1 cellular context compared by ENCODE assay signal in genomic region chr2:64767670-64768425, GRCh38.
TF ChIP-seq lines count a peak whose summit lies in the region.

No MANE protein-coding gene starts in this region.

TF ChIP-seq in HepG2, 621 proteins besides CTCF, POLR2A, EP300 and RAD21 (continued from another document and continues in another):
- TF ChIP-seq ZNF318 (CRISPR knock-in tag; IDR thresholded peaks at IDR 0.05) (no peak), KDM4B (CRISPR knock-in tag; IDR thresholded peaks at IDR 0.05) (peak; percentile 30; the same call in 1 of the 2 replicates), ZNF10 (CRISPR knock-in tag; IDR thresholded peaks at IDR 0.05; ENCODE audit: borderline replicate concordance, low read depth) (no peak), ZNF143 (CRISPR knock-in tag; IDR thresholded peaks at IDR 0.05) (no peak), SOX13 (IDR thresholded peaks at IDR 0.05) (0 out of 2 replicates have a peak, but pooled peaks have one; percentile 26), SOX13 (CRISPR knock-in tag; conservative IDR thresholded peaks at IDR 0.05 in 1 of 2, IDR thresholded peaks at IDR 0.05 in 1 of 2) (peak in 1 of 2 experiments; percentile 82; a peak in 2 of 4 replicates), DMTF1 (CRISPR knock-in tag; IDR thresholded peaks at IDR 0.05) (no peak), BHLHE40 (IDR thresholded peaks at IDR 0.05; ENCODE audit: low read length) (no peak), AHDC1 (CRISPR knock-in tag; IDR thresholded peaks at IDR 0.05; ENCODE audit: borderline replicate concordance) (no peak), ZBTB1 (CRISPR knock-in tag; IDR thresholded peaks at IDR 0.05; ENCODE audit: borderline replicate concordance) (no peak), TRAFD1 (CRISPR knock-in tag; IDR thresholded peaks at IDR 0.05; ENCODE audit: borderline replicate concordance) (no peak), POGK (CRISPR knock-in tag; conservative IDR thresholded peaks at IDR 0.05) (peak; percentile 49; the same call in 1 of the 2 replicates), WIZ (CRISPR knock-in tag; IDR thresholded peaks at IDR 0.05) (0 out of 2 replicates have a peak, but pooled peaks have one; percentile 43), RARA (CRISPR knock-in tag; IDR thresholded peaks at IDR 0.05) (0 out of 2 replicates have a peak, but pooled peaks have one; percentile 7), FOXM1 (CRISPR knock-in tag; IDR thresholded peaks at IDR 0.05) (no peak), PAF1 (CRISPR knock-in tag; IDR thresholded peaks at IDR 0.05) (no peak), ZNF335 (CRISPR knock-in tag; IDR thresholded peaks at IDR 0.05) (no peak), RXRB (CRISPR knock-in tag; IDR thresholded peaks at IDR 0.05; ENCODE audit: borderline replicate concordance) (peak; percentile 20; the same call in 1 of the 2 replicates), DR1 (CRISPR knock-in tag; IDR thresholded peaks at IDR 0.05) (no peak), ELK4 (CRISPR knock-in tag; IDR thresholded peaks at IDR 0.05; ENCODE audit: borderline replicate concordance) (no peak), REXO4 (CRISPR knock-in tag; IDR thresholded peaks at IDR 0.05; ENCODE audit: borderline replicate concordance) (no peak), ZNF691 (CRISPR knock-in tag; IDR thresholded peaks at IDR 0.05; ENCODE audit: borderline replicate concordance, low read depth) (peak; percentile 67; the same call in 1 of the 2 replicates), NFIB (CRISPR knock-in tag; IDR thresholded peaks at IDR 0.05; ENCODE audit: borderline replicate concordance) (no peak), TGIF2 (CRISPR knock-in tag; IDR thresholded peaks at IDR 0.05) (no peak), ZNF737 (CRISPR knock-in tag; IDR thresholded peaks at IDR 0.05; ENCODE audit: borderline replicate concordance) (no peak), NCOA5 (CRISPR knock-in tag; IDR thresholded peaks at IDR 0.05) (no peak), ZNF354B (CRISPR knock-in tag; IDR thresholded peaks at IDR 0.05) (no peak), MLXIP (CRISPR knock-in tag; IDR thresholded peaks at IDR 0.05; ENCODE audit: borderline replicate concordance) (no peak)
